18 cellular contexts compared by ENCODE assay signal in the genomic region with DNA sequence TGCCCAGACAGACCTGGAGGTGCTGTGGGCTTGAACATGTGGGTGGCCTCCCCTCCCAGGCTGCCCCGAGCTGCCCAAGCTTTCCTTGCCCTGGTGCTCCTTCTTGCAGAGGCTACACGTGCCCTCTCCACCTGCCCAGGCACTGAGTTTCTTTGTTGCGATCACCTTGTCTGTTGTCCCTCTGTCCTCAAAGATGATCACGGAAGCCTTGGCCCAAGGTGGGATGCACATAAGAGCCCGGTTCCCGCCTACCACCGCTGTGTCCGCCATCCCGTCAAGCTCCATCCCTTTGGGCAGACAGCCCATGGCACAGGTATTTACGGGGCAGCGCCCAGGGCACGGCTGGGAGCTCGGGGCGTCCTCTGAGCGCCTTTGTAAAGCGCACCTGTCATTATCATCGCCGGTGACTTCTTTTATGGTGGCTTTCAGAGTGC.
"Had no signal": no experiment of that assay in that cellular context is flagged by ENCODE, and none has a peak within 500 bp of the region (broad histone marks: within the 10 kb centered on the region; RNA-seq: fewer than 3 reads in every experiment).

No MANE protein-coding gene starts in this region.

- H3K9me3 Mint-ChIP-seq: activated naive CD4-positive, alpha-beta T cell treated with anti-CD3 and anti-CD28 coated beads, Interleukin-2, amount 50 U/mL, for 72 hours; neural progenitor cell; T-helper 1 cell treated with Interleukin-12 subunit alpha and Interleukin-12 subunit beta and Interleukin-4 antibody, amounts not matched to agents 30 μg/mL and 1 μg/mL, for 36 hours had no signal

- H3K4me1 ChIP-seq: neural progenitor cell, uterus had no signal

- H3K9me3 ChIP-seq: esophagus muscularis mucosa, ovary, SK-N-SH, stomach, thoracic aorta, uterus had no signal

- H3K4me3 Mint-ChIP-seq: neural progenitor cell; T-helper 1 cell treated with Interleukin-12 subunit alpha and Interleukin-12 subunit beta and Interleukin-4 antibody, amounts not matched to agents 30 μg/mL and 1 μg/mL, for 36 hours had no signal

- H3K36me3 ChIP-seq: neural progenitor cell, ovary, uterus had no signal

- H3K4me3 ChIP-seq: dorsolateral prefrontal cortex, esophagus muscularis mucosa, neural progenitor cell, ovary, stomach, thoracic aorta, uterus had no signal

- DNase-seq: activated CD4-positive, alpha-beta T cell treated with anti-CD3 and anti-CD28 coated beads, Interleukin-2, amount 50 U/mL, for 1 hour; activated CD4-positive, CD25-positive, alpha-beta regulatory T cell; anterior cingulate cortex; dorsolateral prefrontal cortex; glutamatergic neuron; left cardiac atrium; mesenchymal stem cell; SK-N-SH; stimulated activated CD4-positive, alpha-beta T cell treated with anti-CD3 and anti-CD28 coated beads, Interleukin-15, amount 100 ng/mL, for 24 hours; stimulated activated CD4-positive, alpha-beta T cell treated with anti-CD3 and anti-CD28 coated beads, Interleukin-4, amount 100 ng/mL, for 24 hours; stomach; uterus had no signal

- H3K4me1 Mint-ChIP-seq: neural progenitor cell had no signal

- H3K27ac Mint-ChIP-seq: neural progenitor cell; T-helper 1 cell treated with Interleukin-12 subunit alpha and Interleukin-12 subunit beta and Interleukin-4 antibody, amounts not matched to agents 30 μg/mL and 1 μg/mL, for 36 hours had no signal

- ATAC-seq: activated naive CD4-positive, alpha-beta T cell treated with anti-CD3 and anti-CD28 coated beads, Interleukin-2, amount 50 U/mL, for 72 hours; left cardiac atrium had no signal
